In the genomic region with DNA sequence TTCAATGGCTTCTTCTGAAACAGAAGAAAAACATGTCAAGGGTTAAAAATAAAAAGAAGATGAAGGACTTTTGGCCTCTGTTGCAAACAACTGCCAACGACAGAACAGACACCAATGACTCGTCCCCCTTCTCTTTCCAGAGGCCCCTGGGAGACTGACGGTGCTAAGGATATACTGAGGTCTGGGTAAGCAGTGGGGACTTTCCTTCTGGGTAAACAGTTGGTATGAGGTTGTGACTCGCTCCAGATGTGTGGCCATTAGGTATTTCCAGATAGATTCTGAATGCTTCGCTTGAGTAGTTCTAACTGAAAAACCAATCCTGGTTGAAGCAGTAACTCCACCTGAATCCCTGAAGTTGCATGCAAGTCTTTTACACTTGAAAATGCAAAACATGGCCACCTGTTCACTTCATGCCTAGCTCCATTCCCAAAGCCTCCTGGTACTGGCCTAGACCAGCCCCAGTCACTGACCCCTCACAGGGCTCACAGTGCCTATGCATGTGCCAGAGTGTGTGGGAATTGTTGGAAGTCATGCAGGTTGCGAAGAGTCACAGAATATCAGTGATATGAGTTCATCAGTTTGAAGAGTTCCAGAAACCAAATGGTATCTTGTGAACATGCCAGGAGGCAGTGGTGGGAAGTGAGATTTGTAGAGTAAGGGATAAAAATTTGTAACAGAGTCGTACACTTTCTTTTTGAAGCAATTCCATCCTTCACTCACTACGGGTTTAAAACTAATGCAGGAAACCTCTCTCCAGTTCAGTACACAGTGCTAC, we compare ENCODE assay signal across 21 cellular contexts.
DNase-seq lines count a peak whose midpoint lies in the region; ATAC-seq, FAIRE-seq and TF ChIP-seq lines count a peak whose summit lies in the region.
"Had no signal": no experiment of that assay in that cellular context is flagged by ENCODE, and none has a peak within 500 bp of the region (broad histone marks: within the 10 kb centered on the region; RNA-seq: fewer than 3 reads in every experiment).

No MANE protein-coding gene starts in this region.

- H3K36me3 Mint-ChIP-seq in activated CD4-positive, alpha-beta T cell treated with anti-CD3 and anti-CD28 coated beads for 36 hours (ENCODE audit: low read depth), result no peaks in the 10 kb centered on the region
- H3K36me3 Mint-ChIP-seq in stimulated activated naive B cell treated with anti-CD40 and anti-IgM and Interleukin-4, amounts not matched to agents 10 μg/mL and 1 μg/mL and 100 μg/mL, for 72 hours, result peaks cover 0 to 3% of the 10 kb centered on the region in 2 donors
- H3K36me3 Mint-ChIP-seq: natural killer cell had no signal

- H3K9me2 ChIP-seq in hepatocyte (replicated peaks; ENCODE audit: insufficient read depth), result no peaks in the 10 kb centered on the region

- H3K27me3 ChIP-seq in hepatocyte, result no peaks in the 10 kb centered on the region
- H3K27me3 ChIP-seq in right atrium auricular region, result no peaks in the 10 kb centered on the region

- no peaks in the 10 kb centered on the region for H4K20me1 ChIP-seq in hepatocyte (ENCODE audit: insufficient read depth, poor library complexity, severe bottlenecking)

- CTCF ChIA-PET in activated CD4-positive, alpha-beta T cell treated with anti-CD3 and anti-CD28 coated beads for 36 hours (lab: Charles Lee), result no interaction called here

- POLR2A ChIA-PET in activated CD4-positive, alpha-beta T cell treated with anti-CD3 and anti-CD28 coated beads for 36 hours (lab: Charles Lee), result no interaction called here

- H2AFZ ChIP-seq in hepatocyte, result no peak overlapping the region

- no peak overlapping the region for H3K27ac Mint-ChIP-seq in activated CD4-positive, alpha-beta T cell treated with anti-CD3 and anti-CD28 coated beads for 36 hours
- no peak overlapping the region for H3K27ac Mint-ChIP-seq in stimulated activated naive B cell treated with anti-CD40 and anti-IgM and Interleukin-4, amounts not matched to agents 10 μg/mL and 1 μg/mL and 100 μg/mL, for 72 hours
- H3K27ac Mint-ChIP-seq: activated CD4-positive, alpha-beta T cell treated with anti-CD3 and anti-CD28 coated beads, Interleukin-2, amount 10 ng/mL, durations not matched to agents 24 days and 14 days; memory B cell; natural killer cell had no signal

- H3K4me3 Mint-ChIP-seq in activated CD4-positive, alpha-beta T cell treated with anti-CD3 and anti-CD28 coated beads for 36 hours, result no peak overlapping the region
- no peak overlapping the region for H3K4me3 Mint-ChIP-seq in stimulated activated naive B cell treated with anti-CD40 and anti-IgM and Interleukin-4, amounts not matched to agents 10 μg/mL and 1 μg/mL and 100 μg/mL, for 72 hours
- H3K4me3 Mint-ChIP-seq: activated CD4-positive, alpha-beta T cell treated with anti-CD3 and anti-CD28 coated beads, Interleukin-2, amount 10 ng/mL, durations not matched to agents 24 days and 14 days; memory B cell; natural killer cell had no signal

- no peaks in the 10 kb centered on the region for H3K4me1 Mint-ChIP-seq in activated CD4-positive, alpha-beta T cell treated with anti-CD3 and anti-CD28 coated beads for 36 hours
- peaks cover 4 to 10% of the 10 kb centered on the region in 2 donors for H3K4me1 Mint-ChIP-seq in stimulated activated naive B cell treated with anti-CD40 and anti-IgM and Interleukin-4, amounts not matched to agents 10 μg/mL and 1 μg/mL and 100 μg/mL, for 72 hours
- H3K4me1 Mint-ChIP-seq: activated CD4-positive, alpha-beta T cell treated with anti-CD3 and anti-CD28 coated beads, Interleukin-2, amount 10 ng/mL, durations not matched to agents 24 days and 14 days; memory B cell; natural killer cell had no signal

- peaks cover 13% of the 10 kb centered on the region for H3K79me2 ChIP-seq in hepatocyte

- TF ChIP-seq CTCF in hepatocyte (IDR thresholded peaks at IDR 0.05; ENCODE audit: poor library complexity), result no peak
- TF ChIP-seq CTCF in right atrium auricular region (IDR thresholded peaks at IDR 0.05), result no peak

- no peaks in the 10 kb centered on the region for H3K27me3 Mint-ChIP-seq in activated CD4-positive, alpha-beta T cell treated with anti-CD3 and anti-CD28 coated beads for 36 hours
- no peaks in the 10 kb centered on the region for H3K27me3 Mint-ChIP-seq in stimulated activated naive B cell treated with anti-CD40 and anti-IgM and Interleukin-4, amounts not matched to agents 10 μg/mL and 1 μg/mL and 100 μg/mL, for 72 hours
- H3K27me3 Mint-ChIP-seq: memory B cell had no signal

- no peaks in the 10 kb centered on the region for H3K36me3 ChIP-seq in hepatocyte (replicated peaks; ENCODE audit: insufficient read depth, low read depth)
- H3K36me3 ChIP-seq in right atrium auricular region, result peaks cover 25% of the 10 kb centered on the region
- H3K36me3 ChIP-seq: prostate gland had no signal

- no peaks in the 10 kb centered on the region for H3K9me3 ChIP-seq in hepatocyte (ENCODE audit: low read depth)
- H3K9me3 ChIP-seq in right atrium auricular region, result no peaks in the 10 kb centered on the region
- H3K9me3 ChIP-seq: A549, prostate gland had no signal

- intact Hi-C loops in activated CD4-positive, alpha-beta T cell treated with anti-CD3 and anti-CD28 coated beads for 36 hours (cut with DNase I, micrococcal nuclease), result loop anchor here in 1 of 2 experiments (10.0 kb wide), 2 partner anchors 1045 to 1445 kb away; no protein-coding TSS in a partner anchor

- no peak for DNase-seq in activated CD4-positive, alpha-beta T cell treated with anti-CD3 and anti-CD28 coated beads for 36 hours
- DNase-seq in activated CD4-positive, alpha-beta T cell treated with anti-CD3 and anti-CD28 coated beads for 4 hours, result no peak
- DNase-seq in RCC 7860 (ENCODE audit: low spot score) (peak; percentile 75), hepatocyte (ENCODE audit: low spot score) (no peak), right atrium auricular region (ENCODE audit: low spot score) (no peak), NCI-H748 treated with DMSO at 0.1 percent for 48 hours (lab: John Stamatoyannopoulos, UW) (no peak)
- no peak for DNase-seq in stimulated activated naive B cell treated with anti-CD40 and anti-IgM and Interleukin-4, amounts not matched to agents 10 μg/mL and 1 μg/mL and 100 μg/mL, for 72 hours
- DNase-seq: activated CD4-positive, alpha-beta T cell treated with anti-CD3 and anti-CD28 coated beads, Interleukin-2, amount 10 ng/mL, durations not matched to agents 24 days and 14 days; activated CD8-positive, alpha-beta memory T cell treated with anti-CD3 and anti-CD28 coated beads, Interleukin-2, amount 50 U/mL, for 48 hours; natural killer cell; NCI-H1105 treated with DMSO at 0.1 percent for 48 hours; NCI-H510A treated with DMSO at 0.1 percent for 48 hours; stimulated activated CD4-positive, alpha-beta T cell treated with anti-CD3 and anti-CD28 coated beads, Interleukin-4, amount 100 ng/mL, for 24 hours had no signal

- ATAC-seq in activated CD4-positive, alpha-beta T cell treated with anti-CD3 and anti-CD28 coated beads for 36 hours, result peak; percentile 36
- peak; percentile 23 to 66 for ATAC-seq in stimulated activated naive B cell treated with anti-CD40 and anti-IgM and Interleukin-4, amounts not matched to agents 10 μg/mL and 1 μg/mL and 100 μg/mL, for 72 hours (replicated peaks)
- ATAC-seq in HG03280 (IDR thresholded peaks at IDR 0.05; ENCODE audit: unreplicated experiment), result no peak
- ATAC-seq: A549, natural killer cell had no signal

- peaks cover 13% of the 10 kb centered on the region for H3K4me1 ChIP-seq in hepatocyte (ENCODE audit: insufficient read depth)
- no peaks in the 10 kb centered on the region for H3K4me1 ChIP-seq in right atrium auricular region
- H3K4me1 ChIP-seq: prostate gland had no signal

- H3K4me3 ChIP-seq in hepatocyte (no peak overlapping the region), right atrium auricular region (no peak overlapping the region)
- H3K4me3 ChIP-seq: A549, prostate gland, smooth muscle cell had no signal

- no peaks in the 10 kb centered on the region for H3K9me3 Mint-ChIP-seq in activated CD4-positive, alpha-beta T cell treated with anti-CD3 and anti-CD28 coated beads for 36 hours (ENCODE audit: low read depth)
- no peaks in the 10 kb centered on the region for H3K9me3 Mint-ChIP-seq in stimulated activated naive B cell treated with anti-CD40 and anti-IgM and Interleukin-4, amounts not matched to agents 10 μg/mL and 1 μg/mL and 100 μg/mL, for 72 hours
- H3K9me3 Mint-ChIP-seq: activated CD4-positive, alpha-beta T cell treated with anti-CD3 and anti-CD28 coated beads, Interleukin-2, amount 10 ng/mL, durations not matched to agents 24 days and 14 days; memory B cell; natural killer cell had no signal

- WGBS in hepatocyte (ENCODE audit: low lambda C conversion rate, missing lambda C conversion rate), result 73% methylated on average over 8 of the region's 8 CpGs

- peak; percentile 75 for FAIRE-seq in RCC 7860 (lab: Jason Lieb, UNC)
- FAIRE-seq: A549, TTC549, urothelium cell line had no signal

- peak overlapping the region; percentile 28 for H3K4me2 ChIP-seq in hepatocyte
- H3K4me2 ChIP-seq: A549, smooth muscle cell had no signal

- H3K27ac ChIP-seq in hepatocyte, result no peak overlapping the region
- H3K27ac ChIP-seq in right atrium auricular region, result no peak overlapping the region
- H3K27ac ChIP-seq: A549, C4-2B, prostate gland had no signal
